1 cellular context compared by ENCODE assay signal in the genomic region with DNA sequence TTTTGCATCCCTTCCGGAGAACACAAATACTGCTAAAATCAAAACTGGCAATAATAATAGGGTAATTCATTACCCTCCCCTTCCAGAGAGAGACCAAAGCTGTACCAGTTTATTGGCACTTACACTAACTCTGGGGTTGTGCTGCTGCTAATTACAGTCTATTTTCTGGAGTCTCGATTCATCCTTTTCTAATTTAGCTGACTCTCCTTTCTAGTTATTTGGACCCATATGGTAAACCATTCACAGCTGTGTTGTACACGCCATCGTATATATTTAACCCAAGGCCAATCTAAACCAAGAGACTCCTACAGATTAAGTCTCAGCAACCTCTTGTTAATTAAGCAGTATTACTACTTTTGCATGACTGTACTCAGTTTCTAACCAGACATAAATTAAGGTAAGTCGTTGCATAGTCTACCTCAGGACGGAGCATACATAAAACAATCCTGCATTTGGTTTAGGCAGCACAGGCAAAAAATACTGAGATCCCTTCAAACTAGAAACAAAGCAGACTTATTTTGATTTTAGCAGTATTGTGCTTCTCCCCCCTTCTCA.
TF ChIP-seq lines count a peak whose summit lies in the region.

No MANE protein-coding gene starts in this region.

TF ChIP-seq in HCT116, 20 proteins besides CTCF, POLR2A, EP300 and RAD21 (continued from another document):
- TF ChIP-seq ZBTB33 (IDR thresholded peaks at IDR 0.05; ENCODE audit: extremely low read depth, insufficient replicate concordance, low read length) (no peak), YY1 (IDR thresholded peaks at IDR 0.05; ENCODE audit: extremely low read depth, insufficient replicate concordance, low read depth, low read length) (no peak), EZH2 (IDR thresholded peaks at IDR 0.05) (no peak)
